10 cellular contexts compared by ENCODE assay signal in genomic region chr7:37943905-37944736, GRCh38. TPM values are rescaled to one million over a fixed set of nuclear protein-coding genes. Genes with fewer than 3 reads are reported as not detected.
DNase-seq lines count a peak whose midpoint lies in the region; ATAC-seq lines count a peak whose summit lies in the region.
"Had no signal": no experiment of that assay in that cellular context is flagged by ENCODE, and none has a peak within 500 bp of the region (broad histone marks: within the 10 kb centered on the region; RNA-seq: fewer than 3 reads in every experiment).

No MANE protein-coding gene starts in this region.

- H3K4me3 ChIP-seq in SJSA1 (no peak overlapping the region), mesodermal cell (ENCODE audit: extremely low read depth, insufficient read depth, low read length, poor library complexity, severe bottlenecking) (no peak overlapping the region)

- no peaks in the 10 kb centered on the region for H3K9me3 ChIP-seq in SJSA1 (replicated peaks)
- no peaks in the 10 kb centered on the region for H3K9me3 ChIP-seq in mesodermal cell (ENCODE audit: control insufficient read depth, low read length)

- no peaks in the 10 kb centered on the region for H3K27me3 ChIP-seq in SJSA1 (replicated peaks)

- 95 to 100% methylated on average over 6 of the region's 8 CpGs for WGBS in mesodermal cell (ENCODE audit: insufficient coverage in 2 of 2), 2 experiments

- peak; percentile 47 for ATAC-seq in GM21529 (IDR thresholded peaks at IDR 0.05; ENCODE audit: unreplicated experiment)

- DNase-seq in Ammon's horn (ENCODE audit: low spot score) (peak; percentile 13), SJSA1 (ENCODE audit: low read depth in 1 of 2, low spot score in 2 of 2) (peak in 1 of 2 experiments; percentile 4), iPS-NIHi11 (ENCODE audit: low spot score) (no peak), DMS153 treated with DMSO at 0.1 percent for 48 hours (lab: John Stamatoyannopoulos, UW; ENCODE audit: unreplicated experiment) (no peak)
- no peak for DNase-seq in activated naive CD4-positive, alpha-beta T cell treated with anti-CD3 and anti-CD28 coated beads, Interleukin-2, amount 50 U/mL, for 16 hours
- DNase-seq in stimulated activated naive CD4-positive, alpha-beta T cell treated with Interleukin-2 at 50 U/mL for 16 hours (lab: John Stamatoyannopoulos, UW): no peak
- DNase-seq: HCEC 1CT had no signal

- no peaks in the 10 kb centered on the region for H3K36me3 ChIP-seq in SJSA1
- no peaks in the 10 kb centered on the region for H3K36me3 ChIP-seq in mesodermal cell (ENCODE audit: control insufficient read depth, insufficient read depth, low read length)

- H3K4me1 ChIP-seq in SJSA1 (replicated peaks) (peaks cover 30% of the 10 kb centered on the region), mesodermal cell (ENCODE audit: control insufficient read depth, insufficient read depth, low read length, poor library complexity, severe bottlenecking) (peaks cover 8% of the 10 kb centered on the region)

- H3K27ac ChIP-seq in SJSA1: peak overlapping the region; percentile 43; the same call in 1 of the 2 replicates
- H3K27ac ChIP-seq in mesodermal cell (ENCODE audit: low read depth, low read length, severe bottlenecking): peak overlapping the region; percentile 5

RNA-seq across cellular contexts. Expression of gene EPDR1, which starts 23.7 kb away (rescaled TPM):
- 46.2 and 58.1 TPM in 2 replicates for total RNA-seq in SJSA1 (2014; rRNA removed; shearing (Covaris generic))
- 15.0 TPM for polyA plus RNA-seq in mesodermal cell (2013, experiment 1 of 2)
- 13.4 TPM for polyA plus RNA-seq in mesodermal cell (2013, experiment 2 of 2)

RNA-seq across cellular contexts. Expression of gene SFRP4, which starts 27.5 kb away (rescaled TPM):
- 0.13 TPM in 1 of 2 replicates, not detected in the other for total RNA-seq in SJSA1 (2014; rRNA removed; shearing (Covaris generic))
- 1.5 TPM for polyA plus RNA-seq in mesodermal cell (2013, experiment 1 of 2)
- 0.71 TPM for polyA plus RNA-seq in mesodermal cell (2013, experiment 2 of 2)
- polyA plus RNA-seq: neural cell had no signal
